Comparison of ENCODE assay signal across 15 cellular contexts in the genomic region with DNA sequence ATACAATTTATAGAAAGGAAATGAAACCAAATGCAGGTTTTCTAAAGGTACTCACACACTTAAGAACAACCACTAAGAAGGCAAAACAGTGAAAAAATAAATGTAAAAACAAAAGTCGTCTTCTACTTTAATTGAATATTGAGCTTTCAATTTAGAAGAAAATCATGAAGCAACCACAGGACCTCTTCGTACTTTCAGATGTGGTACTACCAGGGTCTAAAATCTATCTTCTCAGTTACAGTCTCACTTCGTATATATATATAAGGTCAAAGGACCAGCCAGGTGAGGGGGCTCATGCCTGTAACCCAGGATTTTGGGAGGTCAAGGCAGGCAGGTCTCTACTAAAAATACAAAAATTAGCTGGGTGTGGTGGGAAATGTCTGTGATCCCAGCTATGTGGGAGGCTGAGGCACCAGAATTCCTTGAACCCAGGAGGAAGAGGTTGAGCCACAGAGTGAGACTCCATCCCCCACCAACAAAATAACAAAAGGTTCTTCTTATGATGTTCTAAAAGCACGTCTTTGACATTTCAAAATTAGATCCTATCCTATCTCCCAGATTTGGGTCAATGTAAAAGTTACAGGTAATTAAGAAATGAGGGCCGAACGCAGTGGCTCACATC. TPM values are rescaled to one million over a fixed set of nuclear protein-coding genes. Genes with fewer than 3 reads are reported as not detected.
A peak's percentile ranks its signal among the peaks of the same experiment; 100 is the strongest.
DNase-seq lines count a peak whose midpoint lies in the region; ATAC-seq and TF ChIP-seq lines count a peak whose summit lies in the region.
"Had no signal": no experiment of that assay in that cellular context is flagged by ENCODE, and none has a peak within 500 bp of the region (broad histone marks: within the 10 kb centered on the region; RNA-seq: fewer than 3 reads in every experiment).

No MANE protein-coding gene starts in this region.

- H3K4me3 ChIP-seq in CD8-positive, alpha-beta memory T cell (ENCODE audit: low read length), result no peak overlapping the region
- no peak overlapping the region for H3K4me3 ChIP-seq in HEK293 (ENCODE audit: low read depth, low read length)
- no peak overlapping the region for H3K4me3 ChIP-seq in neural progenitor cell
- no peak overlapping the region for H3K4me3 ChIP-seq in suprapubic skin
- H3K4me3 ChIP-seq: BLaER1 treated with 17β-estradiol and CSF1 and Interleukin-3, amounts not matched to agents 10 nM and 100 nM; coronary artery; SJSA1 had no signal

- peaks cover 0 to 3% of the 10 kb centered on the region in 2 donors for H3K27me3 Mint-ChIP-seq in CD8-positive, alpha-beta memory T cell
- H3K27me3 Mint-ChIP-seq in activated naive CD8-positive, alpha-beta T cell treated with anti-CD3 and anti-CD28 coated beads, Interleukin-2, amount 10 ng/mL, durations not matched to agents 7 days and 5 days, result no peaks in the 10 kb centered on the region
- no peaks in the 10 kb centered on the region for H3K27me3 Mint-ChIP-seq in neural progenitor cell (ENCODE audit: insufficient read depth, low read depth)

- H3K9me3 ChIP-seq in CD8-positive, alpha-beta memory T cell (ENCODE audit: low read length), result no peaks in the 10 kb centered on the region
- H3K9me3 ChIP-seq in HEK293 (ENCODE audit: control insufficient read depth, insufficient read depth, low read depth, low read length) (no peaks in the 10 kb centered on the region), neural progenitor cell (ENCODE audit: low read depth) (no peaks in the 10 kb centered on the region), suprapubic skin (no peaks in the 10 kb centered on the region)
- H3K9me3 ChIP-seq: BLaER1 treated with 17β-estradiol and CSF1 and Interleukin-3, amounts not matched to agents 10 nM and 100 nM; SJSA1 had no signal

- no peak for TF ChIP-seq EP300 in suprapubic skin (IDR thresholded peaks at IDR 0.05)

- no peak overlapping the region for H3K27ac ChIP-seq in CD8-positive, alpha-beta memory T cell (ENCODE audit: low read depth, low read length)
- H3K27ac ChIP-seq in HEK293 (ENCODE audit: extremely low read depth, low read depth, low read length), result no peak overlapping the region
- H3K27ac ChIP-seq in neural progenitor cell, result peak overlapping the region; percentile 44
- H3K27ac ChIP-seq in suprapubic skin, result no peak overlapping the region
- H3K27ac ChIP-seq: BLaER1 treated with 17β-estradiol and CSF1 and Interleukin-3, amounts not matched to agents 10 nM and 100 nM; coronary artery; parathyroid adenoma; SJSA1 had no signal

- TF ChIP-seq CTCF in HEK293 (tag by site-specific recombination; IDR thresholded peaks at IDR 0.05) (no peak), neural progenitor cell (IDR thresholded peaks at IDR 0.05) (no peak), suprapubic skin (IDR thresholded peaks at IDR 0.05) (no peak)

- H3F3A ChIP-seq in neural progenitor cell (ENCODE audit: low read depth), result peaks cover 92% of the 10 kb centered on the region

- H3K4me2 ChIP-seq in neural progenitor cell, result no peak overlapping the region
- H3K4me2 ChIP-seq: BLaER1 treated with 17β-estradiol and CSF1 and Interleukin-3, amounts not matched to agents 10 nM and 100 nM had no signal

- H3K4me1 ChIP-seq in CD8-positive, alpha-beta memory T cell (ENCODE audit: insufficient read depth, low read length), result peaks cover 32% of the 10 kb centered on the region
- H3K4me1 ChIP-seq in HEK293 (ENCODE audit: control insufficient read depth, insufficient read depth, low read length), result peaks cover 4% of the 10 kb centered on the region
- no peaks in the 10 kb centered on the region for H3K4me1 ChIP-seq in neural progenitor cell
- peaks cover 17% of the 10 kb centered on the region for H3K4me1 ChIP-seq in suprapubic skin
- H3K4me1 ChIP-seq: SJSA1 had no signal

- H3K4me3 Mint-ChIP-seq in CD8-positive, alpha-beta memory T cell, result peak overlapping the region; percentile 15 to 71 (median 63)
- peak overlapping the region; percentile 66 for H3K4me3 Mint-ChIP-seq in activated naive CD8-positive, alpha-beta T cell treated with anti-CD3 and anti-CD28 coated beads, Interleukin-2, amount 10 ng/mL, durations not matched to agents 7 days and 5 days
- H3K4me3 Mint-ChIP-seq in neural progenitor cell, result no peak overlapping the region

- H3K36me3 ChIP-seq in CD8-positive, alpha-beta memory T cell (ENCODE audit: insufficient read depth, low read length), result peaks cover 70% of the 10 kb centered on the region
- peaks cover 79 to 97% of the 10 kb centered on the region in 2 experiments for H3K36me3 ChIP-seq in HEK293 (ENCODE audit: control insufficient read depth in 2 of 2, insufficient read depth in 1 of 2, low read length in 2 of 2)
- peaks cover 60% of the 10 kb centered on the region for H3K36me3 ChIP-seq in neural progenitor cell
- H3K36me3 ChIP-seq in suprapubic skin, result peaks cover 95% of the 10 kb centered on the region

- peaks cover 96% of the 10 kb centered on the region for H3K79me2 ChIP-seq in neural progenitor cell (ENCODE audit: low read depth)

- H3K4me1 Mint-ChIP-seq in CD8-positive, alpha-beta memory T cell, result peaks cover 65 to 73% (median 72%) of the 10 kb centered on the region in 3 donors
- peaks cover 39% of the 10 kb centered on the region for H3K4me1 Mint-ChIP-seq in activated naive CD8-positive, alpha-beta T cell treated with anti-CD3 and anti-CD28 coated beads, Interleukin-2, amount 10 ng/mL, durations not matched to agents 7 days and 5 days
- no peaks in the 10 kb centered on the region for H3K4me1 Mint-ChIP-seq in neural progenitor cell

- H3K36me3 Mint-ChIP-seq in CD8-positive, alpha-beta memory T cell, result peaks cover 9 to 88% (median 31%) of the 10 kb centered on the region in 3 donors
- H3K36me3 Mint-ChIP-seq in activated naive CD8-positive, alpha-beta T cell treated with anti-CD3 and anti-CD28 coated beads, Interleukin-2, amount 10 ng/mL, durations not matched to agents 7 days and 5 days, result peaks cover 41% of the 10 kb centered on the region
- peaks cover 34% of the 10 kb centered on the region for H3K36me3 Mint-ChIP-seq in neural progenitor cell

- peaks cover 94% of the 10 kb centered on the region for H4K20me1 ChIP-seq in neural progenitor cell (ENCODE audit: low read depth)

- TF ChIP-seq POLR2A in suprapubic skin (IDR thresholded peaks at IDR 0.05), result no peak

- no peaks in the 10 kb centered on the region for H3K27me3 ChIP-seq in CD8-positive, alpha-beta memory T cell (ENCODE audit: insufficient read depth, low read length, poor library complexity, severe bottlenecking)
- no peaks in the 10 kb centered on the region for H3K27me3 ChIP-seq in neural progenitor cell
- H3K27me3 ChIP-seq in suprapubic skin, result no peaks in the 10 kb centered on the region
- H3K27me3 ChIP-seq: BLaER1 treated with 17β-estradiol and CSF1 and Interleukin-3, amounts not matched to agents 10 nM and 100 nM; SJSA1 had no signal

- peak; percentile 43 for ATAC-seq in activated naive CD8-positive, alpha-beta T cell treated with anti-CD3 and anti-CD28 coated beads, Interleukin-2, amount 10 ng/mL, durations not matched to agents 7 days and 5 days (ENCODE audit: low read depth)
- no peak for ATAC-seq in HG02840 (IDR thresholded peaks at IDR 0.05; ENCODE audit: low FRiP score, unreplicated experiment)

- no peak overlapping the region for H3K9ac ChIP-seq in neural progenitor cell
- H3K9ac ChIP-seq: parathyroid adenoma had no signal

- DNase-seq in CD8-positive, alpha-beta memory T cell, result peak in 1 of 5 donors; percentile 6
- no peak for DNase-seq in activated naive CD8-positive, alpha-beta T cell treated with anti-CD3 and anti-CD28 coated beads, Interleukin-2, amount 10 ng/mL, durations not matched to agents 7 days and 5 days
- DNase-seq in neural progenitor cell (ENCODE audit: low spot score), result no peak
- no peak for DNase-seq in suprapubic skin (ENCODE audit: low spot score in 2 of 2)
- DNase-seq in NOMO-1 treated with dmso at 0.1 percent for 144 hours (lab: John Stamatoyannopoulos, UW; ENCODE audit: unreplicated experiment), result no peak
- DNase-seq: DND-41, midbrain, NCI-H1048, NCI-H226 had no signal

- 75% methylated on average over 6 of the region's 6 CpGs for WGBS in suprapubic skin

- H2AFZ ChIP-seq in neural progenitor cell (replicated peaks), result no peak overlapping the region
- H2AFZ ChIP-seq: parathyroid adenoma had no signal

- H3K27ac Mint-ChIP-seq in CD8-positive, alpha-beta memory T cell, result peak overlapping the region; percentile 63 to 93 (median 80)
- peak overlapping the region; percentile 65 for H3K27ac Mint-ChIP-seq in activated naive CD8-positive, alpha-beta T cell treated with anti-CD3 and anti-CD28 coated beads, Interleukin-2, amount 10 ng/mL, durations not matched to agents 7 days and 5 days
- H3K27ac Mint-ChIP-seq in neural progenitor cell, result no peak overlapping the region

- POLR2A ChIA-PET in CD8-positive, alpha-beta memory T cell (lab: Charles Lee), result interaction anchor here (1.3 kb wide), 1 partner anchor 12 kb away, joined by 4 read pairs; a partner anchor contains a TSS
- POLR2A ChIA-PET in HEK293 (lab: Yijun Ruan, JAX), result interaction anchor here (0.6 to 1.3 kb wide), 5 partner anchors 8 to 177 kb away, joined by 3 read pairs; no protein-coding TSS in a partner anchor
- POLR2A ChIA-PET in activated naive CD8-positive, alpha-beta T cell treated with anti-CD3 and anti-CD28 coated beads, Interleukin-2, amount 10 ng/mL, durations not matched to agents 7 days and 5 days (lab: Charles Lee), result interaction anchor here (1.0 to 2.8 kb wide), 5 partner anchors 12 to 92 kb away, joined by 3 to 10 read pairs (median 3); a partner anchor contains a TSS

- CTCF ChIA-PET in CD8-positive, alpha-beta memory T cell (lab: Charles Lee), result interaction anchor here (1.0 to 1.5 kb wide), 4 partner anchors 17 to 173 kb away, joined by 3 read pairs; no protein-coding TSS in a partner anchor
- CTCF ChIA-PET in HEK293 (lab: Yijun Ruan, JAX), result interaction anchor here (0.7 kb wide), 1 partner anchor 171 kb away, joined by 4 read pairs; no protein-coding TSS in a partner anchor

- H3K9me3 Mint-ChIP-seq in CD8-positive, alpha-beta memory T cell, result no peaks in the 10 kb centered on the region
- H3K9me3 Mint-ChIP-seq in activated naive CD8-positive, alpha-beta T cell treated with anti-CD3 and anti-CD28 coated beads, Interleukin-2, amount 10 ng/mL, durations not matched to agents 7 days and 5 days, result no peaks in the 10 kb centered on the region
- H3K9me3 Mint-ChIP-seq in neural progenitor cell, result no peaks in the 10 kb centered on the region

RNA-seq across cellular contexts. Expression of a gene that starts 12.5 kb away (rescaled TPM):
- 100 to 1,000 TPM; 108 to 117 TPM for total RNA-seq in CD8-positive, alpha-beta memory T cell
- 358 TPM for polyA plus RNA-seq in CD8-positive, alpha-beta memory T cell
- 100 to 1,000 TPM in 1 of 2 experiments, 10 to 100 TPM in 1; 96.9 to 112 TPM for total RNA-seq in activated naive CD8-positive, alpha-beta T cell treated with anti-CD3 and anti-CD28 coated beads, Interleukin-2, amount 10 ng/mL, durations not matched to agents 7 days and 5 days
- total RNA-seq in neural progenitor cell (ENCODE audit: low replicate concordance), result 135 and 253 TPM in 2 replicates
- total RNA-seq in suprapubic skin, result 100 to 1,000 TPM; 146 to 299 (median 212) TPM

RNA-seq across cellular contexts. Expression of a gene that starts 12.5 kb away (rescaled TPM):
- total RNA-seq in CD8-positive, alpha-beta memory T cell, result 10 to 100 TPM; 36.4 to 37.7 TPM
- 18.8 TPM for polyA plus RNA-seq in CD8-positive, alpha-beta memory T cell
- total RNA-seq in activated naive CD8-positive, alpha-beta T cell treated with anti-CD3 and anti-CD28 coated beads, Interleukin-2, amount 10 ng/mL, durations not matched to agents 7 days and 5 days, result 10 to 100 TPM; 33.1 to 33.8 TPM
- total RNA-seq in neural progenitor cell (ENCODE audit: low replicate concordance) (21.7 and 29.3 TPM in 2 replicates), suprapubic skin (10 to 100 TPM; 39.7 to 73.2 (median 47.3) TPM)

RNA-seq across cellular contexts. Expression of a gene that starts 30.4 kb away (rescaled TPM):
- 100 to 1,000 TPM; 349 to 352 TPM for total RNA-seq in CD8-positive, alpha-beta memory T cell
- 157 TPM for polyA plus RNA-seq in CD8-positive, alpha-beta memory T cell
- 100 to 1,000 TPM; 478 to 499 TPM for total RNA-seq in activated naive CD8-positive, alpha-beta T cell treated with anti-CD3 and anti-CD28 coated beads, Interleukin-2, amount 10 ng/mL, durations not matched to agents 7 days and 5 days
- 359 and 555 TPM in 2 replicates for total RNA-seq in neural progenitor cell (ENCODE audit: low replicate concordance)
- total RNA-seq in suprapubic skin, result 100 to 1,000 TPM; 245 to 599 (median 258) TPM

RNA-seq across cellular contexts. Expression of a gene that starts 47.0 kb away (rescaled TPM):
- 100 to 1,000 TPM; 295 to 305 TPM for total RNA-seq in CD8-positive, alpha-beta memory T cell
- polyA plus RNA-seq in CD8-positive, alpha-beta memory T cell, result 378 TPM
- 100 to 1,000 TPM; 296 to 327 TPM for total RNA-seq in activated naive CD8-positive, alpha-beta T cell treated with anti-CD3 and anti-CD28 coated beads, Interleukin-2, amount 10 ng/mL, durations not matched to agents 7 days and 5 days
- 140 and 189 TPM in 2 replicates for total RNA-seq in neural progenitor cell (ENCODE audit: low replicate concordance)
- total RNA-seq in suprapubic skin, result 100 to 1,000 TPM in 2 of 4 donors, 10 to 100 TPM in 2; 43.3 to 238 (median 103) TPM

RNA-seq across cellular contexts. Expression of a gene that starts 47.0 kb away (rescaled TPM):
- 100 to 1,000 TPM; 103 to 110 TPM for total RNA-seq in CD8-positive, alpha-beta memory T cell
- polyA plus RNA-seq in CD8-positive, alpha-beta memory T cell, result 46.1 TPM
- total RNA-seq in activated naive CD8-positive, alpha-beta T cell treated with anti-CD3 and anti-CD28 coated beads, Interleukin-2, amount 10 ng/mL, durations not matched to agents 7 days and 5 days, result 100 to 1,000 TPM; 116 to 120 TPM
- 82.8 and 112 TPM in 2 replicates for total RNA-seq in neural progenitor cell (ENCODE audit: low replicate concordance)
- total RNA-seq in suprapubic skin, result 10 to 100 TPM; 21.6 to 38.7 (median 32.7) TPM
